Comparison of ENCODE assay signal across 8 cellular contexts in the genomic region with DNA sequence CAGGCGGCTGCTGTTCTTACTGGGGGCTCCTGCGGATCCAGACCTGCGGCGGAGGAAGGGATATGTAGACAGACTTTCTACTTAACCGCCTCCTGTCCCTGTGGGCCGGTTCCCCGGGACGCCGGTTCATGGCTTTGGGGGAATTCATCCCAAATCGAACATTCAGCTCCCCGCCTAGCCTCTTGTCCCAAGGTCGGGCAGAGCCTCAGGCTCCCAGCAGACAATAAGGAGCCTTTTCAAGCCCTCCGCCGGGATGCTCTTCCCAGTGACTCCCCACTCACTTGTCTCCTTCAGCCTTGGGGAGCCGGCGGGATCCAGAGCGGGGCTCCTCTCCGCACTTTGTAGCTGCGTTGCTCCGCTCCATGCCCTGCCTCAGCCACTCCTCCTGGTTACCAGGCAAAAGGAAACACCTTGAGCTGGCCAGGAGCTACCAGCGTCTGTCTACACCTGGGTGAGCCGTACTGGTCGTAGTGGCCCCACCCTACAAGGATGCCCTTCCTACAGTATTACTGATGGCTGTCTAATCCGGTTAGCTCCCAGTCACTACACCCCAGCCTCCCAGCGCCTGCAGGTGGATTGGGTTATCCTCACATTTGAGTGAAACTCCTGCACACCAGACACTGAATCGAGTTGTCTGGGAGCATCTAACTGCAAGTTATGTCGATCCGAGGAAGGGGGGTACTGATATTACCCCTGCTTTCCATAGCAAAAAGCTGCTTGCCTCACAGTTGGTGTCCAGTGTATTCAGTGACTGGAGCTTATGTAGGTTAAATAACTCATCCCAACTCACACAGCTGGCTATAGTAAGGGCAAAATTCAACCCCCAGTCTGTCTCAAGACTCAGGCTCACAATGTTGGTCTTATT. TPM values are rescaled to one million over a fixed set of nuclear protein-coding genes. Genes with fewer than 3 reads are reported as not detected.
DNase-seq lines count a peak whose midpoint lies in the region; ATAC-seq and TF ChIP-seq lines count a peak whose summit lies in the region.

C10orf95 (minus strand) TSS at position 439 of the 865 bp plus-strand sequence. CDS start 450 bp downstream, outside the sequence.

- H3K27me3 ChIP-seq in layer of hippocampus (ENCODE audit: control insufficient read depth, insufficient read depth, low read length) (no peaks in the 10 kb centered on the region), suprapubic skin (no peaks in the 10 kb centered on the region)

- CTCF ChIA-PET in AG04449 (lab: Yijun Ruan, JAX) = interaction anchor here (0.9 to 5.1 kb wide), 11 partner anchors 8 to 58 kb away, joined by 3 to 32 read pairs (median 4); no protein-coding TSS in a partner anchor

- peaks cover 45% of the 10 kb centered on the region for H3K4me1 Mint-ChIP-seq in activated naive CD8-positive, alpha-beta T cell treated with anti-CD3 and anti-CD28 coated beads, Interleukin-2, amount 50 U/mL, for 24 hours

- ATAC-seq in HG03378 (IDR thresholded peaks at IDR 0.05; ENCODE audit: unreplicated experiment) (peak; percentile 6), GM19467 (IDR thresholded peaks at IDR 0.05; ENCODE audit: unreplicated experiment) (no peak)
- ATAC-seq in activated naive CD8-positive, alpha-beta T cell treated with anti-CD3 and anti-CD28 coated beads, Interleukin-2, amount 50 U/mL, for 24 hours = no peak

- H3K9me3 Mint-ChIP-seq in activated naive CD8-positive, alpha-beta T cell treated with anti-CD3 and anti-CD28 coated beads, Interleukin-2, amount 50 U/mL, for 24 hours = no peaks in the 10 kb centered on the region

- TF ChIP-seq EP300 in suprapubic skin (IDR thresholded peaks at IDR 0.05) = no peak

- no peaks in the 10 kb centered on the region for H3K27me3 Mint-ChIP-seq in activated naive CD8-positive, alpha-beta T cell treated with anti-CD3 and anti-CD28 coated beads, Interleukin-2, amount 50 U/mL, for 24 hours

- peak within 1 kb of the TSS; percentile 96 for H3K27ac Mint-ChIP-seq in activated naive CD8-positive, alpha-beta T cell treated with anti-CD3 and anti-CD28 coated beads, Interleukin-2, amount 50 U/mL, for 24 hours

- DNase-seq in AG04449 (ENCODE audit: low read depth, low spot score) = no peak
- peak; percentile 19 for DNase-seq in activated naive CD8-positive, alpha-beta T cell treated with anti-CD3 and anti-CD28 coated beads, Interleukin-2, amount 50 U/mL, for 24 hours
- no peak for DNase-seq in suprapubic skin (ENCODE audit: low spot score in 2 of 2)
- no peak for DNase-seq in SK-N-DZ (ENCODE audit: low spot score)
- DNase-seq in NCI-H128 (lab: John Stamatoyannopoulos, UW; ENCODE audit: unreplicated experiment) = no peak

- H3K9me3 ChIP-seq in suprapubic skin = no peaks in the 10 kb centered on the region

- POLR2A ChIA-PET in AG04449 (lab: Yijun Ruan, JAX) = interaction anchor here (0.9 to 2.0 kb wide), 2 partner anchors 16 to 19 kb away, joined by 3 to 15 read pairs; partner anchors contain the start of gene CUEDC2

- no peaks in the 10 kb centered on the region for H3K36me3 ChIP-seq in suprapubic skin

- H3K4me3 ChIP-seq in AG04449 (ENCODE audit: low read depth, low read length) (peak within 1 kb of the TSS; percentile 70), suprapubic skin (peak within 1 kb of the TSS; percentile 93)

- peaks cover 25% of the 10 kb centered on the region for H3K36me3 Mint-ChIP-seq in activated naive CD8-positive, alpha-beta T cell treated with anti-CD3 and anti-CD28 coated beads, Interleukin-2, amount 50 U/mL, for 24 hours (ENCODE audit: low read depth)

- peak within 1 kb of the TSS; percentile 62 for H3K27ac ChIP-seq in layer of hippocampus (ENCODE audit: low read depth, low read length)
- H3K27ac ChIP-seq in suprapubic skin = peak within 1 kb of the TSS; percentile 91

- TF ChIP-seq CTCF in AG04449 (IDR thresholded peaks at IDR 0.05; ENCODE audit: insufficient read depth, low read length, missing control alignments) (no peak), suprapubic skin (IDR thresholded peaks at IDR 0.05) (no peak)

- no peak for TF ChIP-seq POLR2A in suprapubic skin (IDR thresholded peaks at IDR 0.05)

- H3K4me3 Mint-ChIP-seq in activated naive CD8-positive, alpha-beta T cell treated with anti-CD3 and anti-CD28 coated beads, Interleukin-2, amount 50 U/mL, for 24 hours = peak within 1 kb of the TSS; percentile 92

- peaks cover 21% of the 10 kb centered on the region for H3K4me1 ChIP-seq in suprapubic skin

- 14% methylated on average over 27 of the region's 28 CpGs for WGBS in suprapubic skin

RNA-seq across cellular contexts. Expression of gene C10orf95, which starts in this region (rescaled TPM):
- total RNA-seq in suprapubic skin = 1 to 10 TPM; 1.4 to 7.1 (median 5.4) TPM
- polyA plus RNA-seq in SK-N-DZ (2014; cell fraction: cytosol; rRNA removed) = not detected in 2 replicates
- not detected in 2 replicates for polyA plus RNA-seq in SK-N-DZ (2014; cell fraction: nucleus; rRNA removed)
